Comparison of ENCODE assay signal across 19 cellular contexts in genomic region chr4:4837921-4838601, GRCh38. TPM values are rescaled to one million over a fixed set of nuclear protein-coding genes. Genes with fewer than 3 reads are reported as not detected.
DNase-seq lines count a peak whose midpoint lies in the region; ATAC-seq, FAIRE-seq and TF ChIP-seq lines count a peak whose summit lies in the region.
"Had no signal": no experiment of that assay in that cellular context is flagged by ENCODE, and none has a peak within 500 bp of the region (broad histone marks: within the 10 kb centered on the region; RNA-seq: fewer than 3 reads in every experiment).

No MANE protein-coding gene starts in this region.

- no peaks in the 10 kb centered on the region for H3K36me3 ChIP-seq in bronchial epithelial cell (ENCODE audit: control insufficient read depth, insufficient read depth, low read length)
- no peaks in the 10 kb centered on the region for H3K36me3 ChIP-seq in heart right ventricle
- no peaks in the 10 kb centered on the region for H3K36me3 ChIP-seq in small intestine (ENCODE audit: control insufficient read depth in 2 of 2, insufficient read depth in 2 of 2, low read length in 2 of 2)
- H3K36me3 ChIP-seq: esophagus squamous epithelium, heart left ventricle had no signal

- peak overlapping the region; percentile 72 for H3K27ac Mint-ChIP-seq in mesothelial cell of epicardium
- H3K27ac Mint-ChIP-seq: dendritic cell treated with granulocyte-macrophage colony-stimulating factor and Interleukin-4, amounts not matched to agents 40 ng/mL and 50 ng/mL, for 4 days had no signal

- no peaks in the 10 kb centered on the region for H3K27me3 ChIP-seq in bronchial epithelial cell (ENCODE audit: control insufficient read depth, insufficient read depth, low read length)
- peaks cover 0 to 40% (median 37%) of the 10 kb centered on the region in 7 donors for H3K27me3 ChIP-seq in heart right ventricle
- no peaks in the 10 kb centered on the region for H3K27me3 ChIP-seq in small intestine (ENCODE audit: control insufficient read depth in 2 of 2, insufficient read depth in 2 of 2, low read length in 2 of 2)

- no peak for FAIRE-seq in bronchial epithelial cell (lab: Jason Lieb, UNC)
- FAIRE-seq in small intestine (lab: Jason Lieb, UNC): no peak
- FAIRE-seq: kidney had no signal

- peaks cover 20% of the 10 kb centered on the region for H3K9me3 Mint-ChIP-seq in mesothelial cell of epicardium

- peaks cover 5% of the 10 kb centered on the region for H3K36me3 Mint-ChIP-seq in mesothelial cell of epicardium

- 51 to 56% methylated on average over 8 of the region's 8 CpGs for WGBS in heart right ventricle, 2 donors
- 63 to 70% (median 69%) methylated on average over 8 of the region's 8 CpGs for WGBS in small intestine, 3 donors

- peaks cover 3% of the 10 kb centered on the region for H3K27me3 Mint-ChIP-seq in mesothelial cell of epicardium (ENCODE audit: low read depth)

- H3K9me3 ChIP-seq in heart right ventricle (peaks cover 0 to 11% (median 0%) of the 10 kb centered on the region in 11 donors), small intestine (ENCODE audit: control insufficient read depth, low read depth) (peaks cover 1% of the 10 kb centered on the region)

- peaks cover 38% of the 10 kb centered on the region for H3K4me1 Mint-ChIP-seq in mesothelial cell of epicardium

- H3K4me3 Mint-ChIP-seq in mesothelial cell of epicardium: no peak overlapping the region
- H3K4me3 Mint-ChIP-seq: dendritic cell treated with granulocyte-macrophage colony-stimulating factor and Interleukin-4, amounts not matched to agents 40 ng/mL and 50 ng/mL, for 4 days had no signal

- intact Hi-C loops in heart right ventricle (cut with DNase I): no loop called here

- H3K4me1 ChIP-seq in heart right ventricle (no peaks in the 10 kb centered on the region), small intestine (ENCODE audit: control insufficient read depth in 2 of 2, insufficient read depth in 1 of 2, low read depth in 1 of 2, low read length in 1 of 2) (no peaks in the 10 kb centered on the region)
- H3K4me1 ChIP-seq: esophagus squamous epithelium, heart left ventricle had no signal

- no peak for ATAC-seq in heart right ventricle
- ATAC-seq in HG03280 (IDR thresholded peaks at IDR 0.05; ENCODE audit: unreplicated experiment): no peak
- ATAC-seq: heart left ventricle, Panc1 had no signal

- H3K27ac ChIP-seq in heart right ventricle (no peak overlapping the region), small intestine (ENCODE audit: low read depth in 1 of 2, low read length in 1 of 2) (no peak overlapping the region)
- H3K27ac ChIP-seq: esophagus squamous epithelium, heart left ventricle had no signal

- TF ChIP-seq CTCF in bronchial epithelial cell (IDR thresholded peaks at IDR 0.05; ENCODE audit: insufficient read depth, low read length, severe bottlenecking) (no peak), mesothelial cell of epicardium (IDR thresholded peaks at IDR 0.05; ENCODE audit: unreplicated experiment) (no peak), heart right ventricle (IDR thresholded peaks at IDR 0.05) (no peak)

- H3K4me3 ChIP-seq in bronchial epithelial cell (ENCODE audit: low read depth, low read length): no peak overlapping the region
- no peak overlapping the region for H3K4me3 ChIP-seq in heart right ventricle
- no peak overlapping the region for H3K4me3 ChIP-seq in small intestine (ENCODE audit: low read depth in 1 of 2, low read length in 2 of 2)
- H3K4me3 ChIP-seq: esophagus squamous epithelium, heart left ventricle had no signal

- DNase-seq in Daoy (ENCODE audit: low read depth): peak; percentile 48
- peak; percentile 25 for DNase-seq in LHCN-M2 (ENCODE audit: low read depth)
- DNase-seq in bronchial epithelial cell (ENCODE audit: low read depth): peak; percentile 8
- no peak for DNase-seq in mesothelial cell of epicardium (ENCODE audit: low spot score in 2 of 2, unreplicated experiment in 2 of 2)
- DNase-seq in heart right ventricle: no peak
- DNase-seq in A172 (ENCODE audit: low spot score): no peak
- no peak for DNase-seq in small intestine
- DNase-seq: aorta; esophagus squamous epithelium; heart left ventricle; kidney; NCI-H2029 treated with DMSO at 0.1 percent for 48 hours; NCI-H526 treated with DMSO at 0.1 percent for 48 hours; stimulated activated CD4-positive, alpha-beta T cell treated with anti-CD3 and anti-CD28 coated beads, Interleukin-4, amount 100 ng/mL, for 24 hours; stimulated activated CD8-positive, alpha-beta memory T cell treated with anti-CD3 and anti-CD28 coated beads, Interleukin-4, amount 100 ng/mL, for 48 hours; SW 1271 had no signal

RNA-seq across cellular contexts. Expression of gene MSX1, which starts 21.4 kb away (rescaled TPM):
- total RNA-seq in Daoy (2014; rRNA removed; shearing (Covaris generic)): 18.7 and 28.5 TPM in 2 replicates
- total RNA-seq in LHCN-M2 (2014; rRNA removed): 12.2 and 13.4 TPM in 2 replicates
- 4.3 TPM for polyA plus RNA-seq in LHCN-M2 (2012)
- under 0.01 and 0.26 TPM in 2 replicates for total RNA-seq in bronchial epithelial cell
- 44.9 to 50.3 TPM (median 46.0 TPM) in 3 replicates for total RNA-seq in mesothelial cell of epicardium
- total RNA-seq in heart right ventricle: 1 to 10 TPM; 1.9 to 6.7 (median 4.0) TPM
- 1 to 10 TPM; 4.0 to 4.8 TPM for polyA plus RNA-seq in heart right ventricle
- total RNA-seq in A172 (2014; rRNA removed; shearing (Covaris generic)): 6.0 and 9.9 TPM in 2 replicates
- under 1 TPM in 1 of 3 donors, not detected in 2; 0.67 TPM for polyA plus RNA-seq in small intestine

Comparison
In these comparisons a context has a peak if more than half of its experiments do, and no peak if none do; other contexts are left out.
1. DNase-seq: peak in Daoy (single experiment), LHCN-M2 (single experiment) and bronchial epithelial cell (single experiment); none in mesothelial cell of epicardium (0 of 2), heart right ventricle (0 of 2), A172 (single experiment) and small intestine (single experiment).